Comparison of ENCODE assay signal across 8 cellular contexts in the genomic region with DNA sequence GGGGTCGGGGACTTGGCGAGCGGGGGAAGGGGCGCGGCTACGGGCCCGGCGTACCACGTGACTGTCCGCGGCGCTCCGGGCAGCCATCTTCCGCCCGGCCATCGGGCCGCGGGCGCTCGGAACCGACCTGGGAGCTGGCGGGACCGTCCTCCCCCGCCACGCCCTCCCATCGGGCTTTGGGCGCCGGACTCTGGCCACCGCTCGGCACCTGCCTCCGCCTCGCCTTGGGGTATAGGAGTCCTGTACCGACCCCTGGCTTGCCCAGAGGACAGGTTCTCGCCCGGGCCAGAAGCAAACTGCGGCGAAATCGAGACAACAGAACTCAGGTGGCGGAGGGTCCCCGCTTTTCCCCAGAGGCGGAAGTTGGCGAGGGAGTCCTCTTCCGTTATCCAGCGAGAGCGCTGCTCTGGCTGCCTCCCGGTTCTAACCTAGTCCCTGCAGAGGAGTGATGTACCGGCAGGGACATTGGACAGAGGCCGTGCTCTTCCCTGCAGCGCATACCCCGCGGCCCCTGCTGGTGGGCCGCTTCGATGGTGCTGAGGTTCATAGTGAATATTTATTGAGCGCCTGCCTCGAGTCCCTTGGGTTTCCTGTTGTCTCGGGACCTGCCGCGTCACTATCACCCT. TPM values are rescaled to one million over a fixed set of nuclear protein-coding genes. Genes with fewer than 3 reads are reported as not detected.
DNase-seq lines count a peak whose midpoint lies in the region; ATAC-seq and TF ChIP-seq lines count a peak whose summit lies in the region.

No MANE protein-coding gene starts in this region.

- ATAC-seq in GM21576 (IDR thresholded peaks at IDR 0.05; ENCODE audit: unreplicated experiment) = peak; percentile 37
- peak; percentile 66 for ATAC-seq in IMR-90 (ENCODE audit: low read depth)
- peak; percentile 73 to 85 for ATAC-seq in upper lobe of left lung (ENCODE audit: low FRiP score in 2 of 2)

- CTCF ChIA-PET in IMR-90 (lab: Yijun Ruan, JAX) = interaction anchor here (0.7 to 1.1 kb wide), 2 partner anchors 49 to 74 kb away, joined by 3 to 5 read pairs; no protein-coding TSS in a partner anchor
- CTCF ChIA-PET in activated naive CD4-positive, alpha-beta T cell treated with anti-CD3 and anti-CD28 coated beads, Interleukin-2, amount 10 ng/mL, durations not matched to agents 7 days and 5 days (lab: Charles Lee) = interaction anchor here (0.6 to 1.0 kb wide), 2 partner anchors 12 to 581 kb away, joined by 3 to 4 read pairs; no protein-coding TSS in a partner anchor

- peak overlapping the region; percentile 88 for H3K9ac ChIP-seq in IMR-90 (ENCODE audit: low read depth, low read length)

- H2BK120ac ChIP-seq in IMR-90 (ENCODE audit: low read depth, low read length) = peak overlapping the region; percentile 96

- H3K36me3 ChIP-seq in IMR-90 (ENCODE audit: control insufficient read depth, insufficient read depth, low read length) = no peaks in the 10 kb centered on the region
- peaks cover 0 to 3% (median 0%) of the 10 kb centered on the region in 4 donors for H3K36me3 ChIP-seq in upper lobe of left lung

- no peaks in the 10 kb centered on the region for H3K9me3 Mint-ChIP-seq in activated naive CD4-positive, alpha-beta T cell treated with anti-CD3 and anti-CD28 coated beads, Interleukin-2, amount 10 ng/mL, durations not matched to agents 7 days and 5 days

- peak overlapping the region; percentile 55; the same call in 1 of the 3 replicates for H2BK15ac ChIP-seq in IMR-90 (ENCODE audit: low read depth, low read length)

- TF ChIP-seq CTCF in IMR-90 (conservative IDR thresholded peaks at IDR 0.05; ENCODE audit: low read depth, low read length) (peak; percentile 68), upper lobe of left lung (IDR thresholded peaks at IDR 0.05) (peak in 5 of 6 experiments; percentile 45 to 73 (median 56))

- H3K9me3 ChIP-seq in IMR-90 (ENCODE audit: control insufficient read depth, insufficient read depth, low read length) = no peaks in the 10 kb centered on the region
- no peaks in the 10 kb centered on the region for H3K9me3 ChIP-seq in upper lobe of left lung

- peak overlapping the region; percentile 98 for H2AK9ac ChIP-seq in IMR-90 (replicated peaks; ENCODE audit: low read depth, low read length, poor library complexity)

- peak overlapping the region; percentile 97 for H3K27ac Mint-ChIP-seq in activated naive CD4-positive, alpha-beta T cell treated with anti-CD3 and anti-CD28 coated beads, Interleukin-2, amount 10 ng/mL, durations not matched to agents 7 days and 5 days

- no peaks in the 10 kb centered on the region for H3K9me1 ChIP-seq in IMR-90 (ENCODE audit: insufficient read depth, low read length)

- no peaks in the 10 kb centered on the region for H3K27me3 Mint-ChIP-seq in activated naive CD4-positive, alpha-beta T cell treated with anti-CD3 and anti-CD28 coated beads, Interleukin-2, amount 10 ng/mL, durations not matched to agents 7 days and 5 days

- peak overlapping the region; percentile 90 for H3K4me2 ChIP-seq in IMR-90 (ENCODE audit: low read depth, low read length)

- H4K8ac ChIP-seq in IMR-90 (ENCODE audit: low read depth in 2 of 2, low read length in 2 of 2) = peak overlapping the region; percentile 75 to 94

- peaks cover 6% of the 10 kb centered on the region; the same call in 1 of the 2 replicates for H4K20me1 ChIP-seq in IMR-90 (ENCODE audit: insufficient read depth, low read length)

- peak overlapping the region; percentile 52 for H3K18ac ChIP-seq in IMR-90 (ENCODE audit: low read depth, low read length)

- H4K5ac ChIP-seq in IMR-90 (ENCODE audit: low read depth, low read length) = peak overlapping the region; percentile 52

- peak overlapping the region; percentile 94 for H3K23ac ChIP-seq in IMR-90 (ENCODE audit: low read depth, low read length)

- dilution Hi-C loops in IMR-90 (cut with HindIII; ENCODE audit: low sequenced_read_pairs, unreplicated experiment) = no loop called here

- POLR2A ChIA-PET in IMR-90 (lab: Charles Lee; ENCODE audit: unreplicated experiment) = interaction anchor here (0.5 to 1.2 kb wide), 8 partner anchors 20 to 311 kb away, joined by 3 to 9 read pairs (median 4); no protein-coding TSS in a partner anchor

- peak overlapping the region; percentile 95 for H4K91ac ChIP-seq in IMR-90 (ENCODE audit: insufficient read depth, low read depth, low read length)

- H2BK5ac ChIP-seq in IMR-90 (ENCODE audit: low read depth, low read length, poor library complexity, severe bottlenecking) = peak overlapping the region; percentile 98

- H3K4ac ChIP-seq in IMR-90 (ENCODE audit: low read depth, low read length) = peak overlapping the region; percentile 93

- H3K14ac ChIP-seq in IMR-90 (replicated peaks; ENCODE audit: low read depth, low read length) = peak overlapping the region; percentile 90

- peak overlapping the region; percentile 100 for H2AFZ ChIP-seq in IMR-90 (replicated peaks; ENCODE audit: low read length, poor library complexity)

- TF ChIP-seq RAD21 in IMR-90 (IDR thresholded peaks at IDR 0.05; ENCODE audit: low read length) = peak; percentile 69

- H2AK5ac ChIP-seq in IMR-90 (ENCODE audit: low read depth, low read length) = no peak overlapping the region; the same call in 1 of the 2 replicates

- peak overlapping the region; percentile 63 for H3K4me3 ChIP-seq in IMR-90 (ENCODE audit: insufficient read depth, low read depth, low read length)
- H3K4me3 ChIP-seq in upper lobe of left lung = peak overlapping the region; percentile 61 to 96 (median 95)

- H3K36me3 Mint-ChIP-seq in activated naive CD4-positive, alpha-beta T cell treated with anti-CD3 and anti-CD28 coated beads, Interleukin-2, amount 10 ng/mL, durations not matched to agents 7 days and 5 days = no peaks in the 10 kb centered on the region

- peak overlapping the region; percentile 88 for H3K56ac ChIP-seq in IMR-90 (ENCODE audit: extremely low read depth, insufficient read depth, low read length)

- no TSS peak for BruUV-seq in IMR-90 (replicated peaks; lab: Mats Ljungman, UMichigan)

- H3K79me1 ChIP-seq in IMR-90 (ENCODE audit: low read depth in 1 of 2, low read length in 2 of 2) = peaks cover 2 to 26% of the 10 kb centered on the region in 2 experiments; a peak in 3 of 4 replicates

- H3K4me1 Mint-ChIP-seq in activated naive CD4-positive, alpha-beta T cell treated with anti-CD3 and anti-CD28 coated beads, Interleukin-2, amount 10 ng/mL, durations not matched to agents 7 days and 5 days = peaks cover 34% of the 10 kb centered on the region

- peak overlapping the region; percentile 86 for H3K4me3 Mint-ChIP-seq in activated naive CD4-positive, alpha-beta T cell treated with anti-CD3 and anti-CD28 coated beads, Interleukin-2, amount 10 ng/mL, durations not matched to agents 7 days and 5 days

- H3K27ac ChIP-seq in IMR-90 (ENCODE audit: insufficient read depth, low read length) = peak overlapping the region; percentile 97
- H3K27ac ChIP-seq in upper lobe of left lung = peak overlapping the region; percentile 99 to 100 (median 99)

- TF ChIP-seq EP300 in upper lobe of left lung (IDR thresholded peaks at IDR 0.05) = no peak

- TF ChIP-seq POLR2A in IMR-90 (IDR thresholded peaks at IDR 0.05; ENCODE audit: low read depth, low read length) (0 out of 2 replicates have a peak, but pooled peaks have one; percentile 16), upper lobe of left lung (IDR thresholded peaks at IDR 0.05) (peak in 2 of 4 donors; percentile 57 to 70)

- no peaks in the 10 kb centered on the region for H3K27me3 ChIP-seq in IMR-90 (ENCODE audit: control insufficient read depth, insufficient read depth, low read length)
- no peaks in the 10 kb centered on the region for H3K27me3 ChIP-seq in upper lobe of left lung

- in situ Hi-C loops in IMR-90 (cut with MboI; ENCODE audit: low sequenced_read_pairs) = loop anchor here (5.0 kb wide), 1 partner anchor 208 kb away; no protein-coding TSS in a partner anchor

- intact Hi-C loops in IMR-90 (cut with micrococcal nuclease) = loop anchor here (1.0 to 10.0 kb wide), 6 partner anchors 64 to 400 kb away; no protein-coding TSS in a partner anchor

- WGBS in IMR-90 (ENCODE audit: extremely low coverage in 2 of 2, insufficient read length in 1 of 2), 2 experiments = 0% methylated on average over 19 of the region's 58 CpGs; no CpG with 5 or more reads in 1 of the 2 experiments
- 0% methylated on average over 4 to 36 of the region's 58 CpGs for WGBS in upper lobe of left lung, 2 donors

- no peaks in the 10 kb centered on the region; the same call in 1 of the 2 replicates for H3K4me1 ChIP-seq in IMR-90 (ENCODE audit: control insufficient read depth, insufficient read depth, low read length)
- H3K4me1 ChIP-seq in upper lobe of left lung = peaks cover 13 to 28% (median 17%) of the 10 kb centered on the region in 4 donors

- no peak overlapping the region for H2BK20ac ChIP-seq in IMR-90 (ENCODE audit: low read depth, low read length)

- peak; percentile 83 for DNase-seq in GDM1 (lab: John Stamatoyannopoulos, UW)
- DNase-seq in IMR-90 = peak; percentile 64
- DNase-seq in SHP77 treated with DMSO at 0.1 percent for 48 hours (lab: John Stamatoyannopoulos, UW) = peak; percentile 24
- DNase-seq in activated naive CD4-positive, alpha-beta T cell treated with anti-CD3 and anti-CD28 coated beads, Interleukin-2, amount 10 ng/mL, durations not matched to agents 7 days and 5 days = peak; percentile 73
- peak; percentile 80 for DNase-seq in germinal center (ENCODE audit: low spot score)
- DNase-seq in nucleus accumbens (lab: John Stamatoyannopoulos, UW) = peak in 52 of 56 donors; percentile 19 to 99 (median 83)
- peak; percentile 82 to 97 for DNase-seq in upper lobe of left lung

TF ChIP-seq in IMR-90, 13 proteins besides CTCF, POLR2A, EP300 and RAD21:
- TF ChIP-seq, protein P1, sequence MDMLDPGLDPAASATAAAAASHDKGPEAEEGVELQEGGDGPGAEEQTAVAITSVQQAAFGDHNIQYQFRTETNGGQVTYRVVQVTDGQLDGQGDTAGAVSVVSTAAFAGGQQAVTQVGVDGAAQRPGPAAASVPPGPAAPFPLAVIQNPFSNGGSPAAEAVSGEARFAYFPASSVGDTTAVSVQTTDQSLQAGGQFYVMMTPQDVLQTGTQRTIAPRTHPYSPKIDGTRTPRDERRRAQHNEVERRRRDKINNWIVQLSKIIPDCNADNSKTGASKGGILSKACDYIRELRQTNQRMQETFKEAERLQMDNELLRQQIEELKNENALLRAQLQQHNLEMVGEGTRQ (IDR thresholded peaks at IDR 0.05; ENCODE audit: low read depth, low read length) = peak; percentile 77
- TF ChIP-seq MXI1 (IDR thresholded peaks at IDR 0.05; ENCODE audit: borderline replicate concordance, low read depth, low read length) (no peak; the same call in 1 of the 2 replicates), RCOR1 (IDR thresholded peaks at IDR 0.05; ENCODE audit: insufficient replicate concordance, low read length) (no peak), SMC3 (IDR thresholded peaks at IDR 0.05; ENCODE audit: low read depth, low read length) (peak; percentile 46), NFE2L2 (IDR thresholded peaks at IDR 0.05; ENCODE audit: low read depth, low read length) (no peak)

RNA-seq across cellular contexts. Expression of gene SGMS1, which starts 1.2 kb away (rescaled TPM):
- total RNA-seq in IMR-90 (2012; rRNA removed) = 26.7 and 30.8 TPM in 2 replicates
- polyA plus RNA-seq in IMR-90 (2012; rRNA removed) = 9.8 and 12.1 TPM in 2 replicates
- polyA plus RNA-seq in IMR-90 (2012; cell fraction: cytosol; rRNA removed) = 7.5 and 12.1 TPM in 2 replicates
- polyA plus RNA-seq in IMR-90 (2012; cell fraction: nucleus; rRNA removed; ENCODE audit: low replicate concordance) = 6.0 and 7.7 TPM in 2 replicates
- total RNA-seq in upper lobe of left lung = 100 to 1,000 TPM in 4 of 6 donors, 10 to 100 TPM in 2; 66.7 to 230 (median 173) TPM

Comparison
In these comparisons a context has a peak if more than half of its experiments do, and no peak if none do; other contexts are left out.
1. Peak in every context shown above with its lines: DNase-seq, ATAC-seq, H3K4me3 ChIP-seq and H3K27ac ChIP-seq.
2. DNase-seq: peak in every context shown above with its lines; median percentile 90 in upper lobe of left lung; 83 in GDM1; 83 in nucleus accumbens; 80 in germinal center; 73 in activated naive CD4-positive, alpha-beta T cell treated with anti-CD3 and anti-CD28 coated beads, Interleukin-2, amount 10 ng/mL, durations not matched to agents 7 days and 5 days; 64 in IMR-90; 24 in SHP77 treated with DMSO at 0.1 percent for 48 hours.